ENCODE assay signal across 10 cellular contexts in the genomic region with DNA sequence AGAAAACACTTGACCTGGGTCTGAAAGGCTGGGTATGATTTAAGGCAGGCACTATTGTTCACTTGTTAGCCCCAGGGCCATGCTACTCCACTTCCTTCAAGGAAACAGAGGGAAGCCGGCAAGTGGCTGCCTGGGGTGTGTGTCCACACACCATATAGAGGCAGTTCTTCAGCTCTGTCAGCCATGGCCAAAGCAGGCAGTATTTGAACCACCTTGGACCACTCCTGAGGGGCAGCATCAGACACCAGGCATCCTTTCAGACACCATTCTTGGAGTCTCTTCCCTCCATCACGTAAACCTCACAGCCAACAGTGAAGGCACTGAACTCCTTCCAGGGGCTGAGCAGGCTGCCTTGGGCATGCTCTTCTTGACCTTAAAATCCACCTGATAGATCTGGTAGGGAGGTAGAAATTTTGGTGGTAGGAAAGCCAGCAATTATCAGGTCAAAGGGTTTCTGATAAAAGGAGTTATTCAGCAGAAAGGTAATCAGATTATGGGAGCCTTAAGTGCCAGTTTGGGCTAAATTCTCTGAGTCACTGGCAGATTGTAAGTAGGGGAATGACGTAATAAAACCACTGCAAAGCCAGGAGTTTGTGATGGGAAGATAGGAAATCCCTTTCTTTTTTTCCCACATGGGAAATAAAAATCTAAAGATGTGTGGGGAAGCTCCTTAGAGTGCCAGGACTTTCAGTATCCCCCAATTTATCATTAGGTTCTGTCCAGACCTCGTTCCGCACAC. TPM values are rescaled to one million over a fixed set of nuclear protein-coding genes. Genes with fewer than 3 reads are reported as not detected.
DNase-seq lines count a peak whose midpoint lies in the region; ATAC-seq, FAIRE-seq and TF ChIP-seq lines count a peak whose summit lies in the region.
"Had no signal": no experiment of that assay in that cellular context is flagged by ENCODE, and none has a peak within 500 bp of the region (broad histone marks: within the 10 kb centered on the region; RNA-seq: fewer than 3 reads in every experiment).

No MANE protein-coding gene starts in this region.

- H3K79me2 ChIP-seq in astrocyte (ENCODE audit: insufficient read depth, low read length): peaks cover 90% of the 10 kb centered on the region

- TF ChIP-seq CTCF in astrocyte (IDR thresholded peaks at IDR 0.05; ENCODE audit: insufficient read depth, low read depth, low read length) (no peak), liver (IDR thresholded peaks at IDR 0.05; ENCODE audit: low read depth, low read length, missing input control) (no peak), upper lobe of right lung (IDR thresholded peaks at IDR 0.05) (no peak)

- peak overlapping the region; percentile 48 for H3K27ac Mint-ChIP-seq in astrocyte (ENCODE audit: unreplicated experiment)

- no peak overlapping the region for H3K4me3 Mint-ChIP-seq in astrocyte (ENCODE audit: unreplicated experiment)

- H3K9me3 Mint-ChIP-seq in astrocyte (ENCODE audit: unreplicated experiment): no peaks in the 10 kb centered on the region

- peaks cover 17% of the 10 kb centered on the region for H4K20me1 ChIP-seq in astrocyte (ENCODE audit: insufficient read depth, low read length)

- peaks cover 5% of the 10 kb centered on the region for H3K36me3 Mint-ChIP-seq in astrocyte (ENCODE audit: low read depth, unreplicated experiment)

- FAIRE-seq in astrocyte (lab: Jason Lieb, UNC): peak; percentile 75
- FAIRE-seq: G401.6 had no signal

- peak overlapping the region; percentile 85 for H3K27ac ChIP-seq in astrocyte (ENCODE audit: low read depth, low read length)
- H3K27ac ChIP-seq in liver (ENCODE audit: low read depth in 1 of 2, low read length in 2 of 2): peak overlapping the region; percentile 70 to 76
- peak overlapping the region; percentile 32 for H3K27ac ChIP-seq in upper lobe of right lung

- H3K4me1 ChIP-seq in astrocyte (ENCODE audit: insufficient read depth, low read length) (peaks cover 45% of the 10 kb centered on the region), liver (ENCODE audit: control insufficient read depth in 4 of 4, insufficient read depth in 4 of 4, low read length in 3 of 4) (peaks cover 12 to 47% (median 25%) of the 10 kb centered on the region in 4 donors), upper lobe of right lung (peaks cover 91% of the 10 kb centered on the region)

- H3K27me3 ChIP-seq in astrocyte (ENCODE audit: insufficient read depth, low read length): no peaks in the 10 kb centered on the region
- H3K27me3 ChIP-seq in liver (ENCODE audit: control insufficient read depth in 4 of 4, insufficient read depth in 4 of 4, low read length in 3 of 4): no peaks in the 10 kb centered on the region
- H3K27me3 ChIP-seq in upper lobe of right lung: no peaks in the 10 kb centered on the region

- WGBS in liver: 80% methylated on average over 5 of the region's 5 CpGs

- ATAC-seq in Right ventricle myocardium inferior: no peak
- ATAC-seq in left ventricle myocardium superior: no peak
- ATAC-seq in upper lobe of right lung: peak; percentile 32
- no peak for ATAC-seq in GM18907 (IDR thresholded peaks at IDR 0.05; ENCODE audit: unreplicated experiment)

- peaks cover 36% of the 10 kb centered on the region for H3K4me1 Mint-ChIP-seq in astrocyte (ENCODE audit: low read depth, unreplicated experiment)

- intact Hi-C loops in Right ventricle myocardium inferior (cut with DNase I): loop anchor here (5.0 kb wide), 1 partner anchor 41 kb away; no protein-coding TSS in a partner anchor
- intact Hi-C loops in left ventricle myocardium superior (cut with micrococcal nuclease): no loop called here
- intact Hi-C loops in upper lobe of right lung (cut with DNase I): no loop called here

- H3K4me3 ChIP-seq in astrocyte (ENCODE audit: insufficient read depth, low read depth, low read length) (no peak overlapping the region), liver (ENCODE audit: low read depth in 1 of 3, low read length in 3 of 3) (no peak overlapping the region), upper lobe of right lung (no peak overlapping the region)

- H3K27me3 Mint-ChIP-seq in astrocyte (ENCODE audit: low read depth, unreplicated experiment): no peaks in the 10 kb centered on the region

- DNase-seq in Right ventricle myocardium inferior (ENCODE audit: missing footprints): peak; percentile 62
- DNase-seq in left ventricle myocardium superior: no peak
- DNase-seq in astrocyte (ENCODE audit: low read depth): peak; percentile 85
- DNase-seq in upper lobe of right lung: no peak
- DNase-seq in NCI-H510A (lab: John Stamatoyannopoulos, UW): no peak
- no peak for DNase-seq in NCI-H2171 treated with DMSO at 0.1 percent for 48 hours (lab: John Stamatoyannopoulos, UW)
- DNase-seq: stimulated activated CD4-positive, alpha-beta T cell treated with anti-CD3 and anti-CD28 coated beads, Interleukin-2, amount 100 ng/mL, for 24 hours had no signal

- peaks cover 15% of the 10 kb centered on the region for H3K36me3 ChIP-seq in astrocyte (ENCODE audit: insufficient read depth, low read length)
- no peaks in the 10 kb centered on the region for H3K36me3 ChIP-seq in liver (ENCODE audit: control insufficient read depth in 4 of 4, insufficient read depth in 3 of 4, low read depth in 1 of 4, low read length in 3 of 4)
- H3K36me3 ChIP-seq in upper lobe of right lung: peaks cover 42% of the 10 kb centered on the region

- H3K9ac ChIP-seq in astrocyte (ENCODE audit: low read length) (peak overlapping the region; percentile 64), liver (ENCODE audit: low read depth in 1 of 2, low read length in 2 of 2) (no peak overlapping the region)

- no peak overlapping the region for H2AFZ ChIP-seq in astrocyte (ENCODE audit: low read depth, low read length)

- H3K4me2 ChIP-seq in astrocyte (ENCODE audit: low read length): peak overlapping the region; percentile 56

- no peak for TF ChIP-seq RAD21 in liver (IDR thresholded peaks at IDR 0.05)

- H3K9me3 ChIP-seq in astrocyte (ENCODE audit: insufficient read depth, low read depth, low read length) (no peaks in the 10 kb centered on the region), liver (ENCODE audit: control insufficient read depth in 4 of 4, low read length in 3 of 4) (no peaks in the 10 kb centered on the region), upper lobe of right lung (no peaks in the 10 kb centered on the region)

TF ChIP-seq in liver, 16 proteins besides CTCF, POLR2A, EP300 and RAD21:
- TF ChIP-seq JUND (IDR thresholded peaks at IDR 0.05) (no peak), FOXA1 (IDR thresholded peaks at IDR 0.05) (no peak), EGR1 (IDR thresholded peaks at IDR 0.05; ENCODE audit: low read depth in 2 of 2) (no peak), GABPA (IDR thresholded peaks at IDR 0.05 in 1 of 2, conservative IDR thresholded peaks at IDR 0.05 in 1 of 2) (no peak), HNF4A (conservative IDR thresholded peaks at IDR 0.05) (no peak), TAF1 (conservative IDR thresholded peaks at IDR 0.05) (no peak)

RNA-seq across cellular contexts. Expression of gene TGFBR2, which starts 20.2 kb away (rescaled TPM):
- total RNA-seq in Right ventricle myocardium inferior: 186 TPM
- total RNA-seq in left ventricle myocardium superior: 175 TPM
- total RNA-seq in astrocyte: 39.9 and 44.1 TPM in 2 replicates
- 10 to 100 TPM; 36.4 to 61.2 TPM for total RNA-seq in liver
- polyA plus RNA-seq in liver: 10 to 100 TPM; 13.9 to 31.0 TPM
- 329 TPM for total RNA-seq in upper lobe of right lung

Comparison
In these comparisons a context has a peak if more than half of its experiments do, and no peak if none do; other contexts are left out.
1. DNase-seq: peak in Right ventricle myocardium inferior (single experiment) and astrocyte (single experiment); none in left ventricle myocardium superior (single experiment), upper lobe of right lung (single experiment), NCI-H510A (single experiment) and NCI-H2171 treated with DMSO at 0.1 percent for 48 hours (single experiment).
2. H3K27ac ChIP-seq: peak in every context shown above with its lines; median percentile 85 in astrocyte; 73 in liver; 32 in upper lobe of right lung.